Comparison of ENCODE assay signal across 8 cellular contexts in the genomic region with DNA sequence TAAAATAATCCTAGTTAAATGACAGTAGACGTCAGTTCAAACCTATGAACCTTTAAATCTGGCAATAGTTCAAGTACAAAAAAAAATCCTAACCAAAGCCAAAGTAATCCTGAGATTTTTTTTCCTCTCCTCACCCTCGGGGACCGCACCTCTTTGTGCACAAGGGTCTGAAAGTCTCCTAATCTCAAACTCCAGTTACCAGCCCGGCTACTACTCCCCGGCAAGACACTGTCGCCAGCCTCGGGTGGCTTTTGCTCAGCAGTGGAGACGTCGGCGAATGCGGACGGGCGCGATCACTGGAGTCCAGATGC. TPM values are rescaled to one million over a fixed set of nuclear protein-coding genes. Genes with fewer than 3 reads are reported as not detected.
DNase-seq lines count a peak whose midpoint lies in the region; ATAC-seq and TF ChIP-seq lines count a peak whose summit lies in the region.

No MANE protein-coding gene starts in this region.

- peaks cover 51% of the 10 kb centered on the region for H3K79me2 ChIP-seq in Karpas-422 (ENCODE audit: low read length)

- peak overlapping the region; percentile 81; the same call in 1 of the 2 replicates for H2AFZ ChIP-seq in Karpas-422 (ENCODE audit: low read length)

- no peak for TF ChIP-seq CTCF in GM20000 (IDR thresholded peaks at IDR 0.05; ENCODE audit: extremely low read depth, missing control alignments)

- ATAC-seq in GM18519 (IDR thresholded peaks at IDR 0.05; ENCODE audit: low FRiP score, unreplicated experiment) (peak; percentile 29), GM18502 (IDR thresholded peaks at IDR 0.05; ENCODE audit: poor library complexity, unreplicated experiment) (no peak), HG02623 (IDR thresholded peaks at IDR 0.05; ENCODE audit: unreplicated experiment) (no peak)

- H3K36me3 ChIP-seq in Karpas-422 (ENCODE audit: insufficient read depth, low read length) (peaks cover 20% of the 10 kb centered on the region; the same call in 1 of the 2 replicates), muscle layer of colon (ENCODE audit: insufficient read depth, low read length) (peaks cover 13% of the 10 kb centered on the region)

- H3K27me3 ChIP-seq in Karpas-422 (ENCODE audit: low read length) (no peaks in the 10 kb centered on the region), muscle layer of colon (ENCODE audit: control insufficient read depth in 1 of 2, insufficient read depth in 2 of 2, low read length in 2 of 2) (no peaks in the 10 kb centered on the region)

- H3K9me2 ChIP-seq in Karpas-422 (replicated peaks; ENCODE audit: insufficient read depth, low read length) = no peaks in the 10 kb centered on the region

- DNase-seq in Karpas-422 (no peak), caudate nucleus (lab: John Stamatoyannopoulos, UW) (peak in 1 of 61 donors; percentile 39), dedifferentiated amniotic fluid mesenchymal stem cell (ENCODE audit: extremely low spot score) (no peak), GM20000 (ENCODE audit: low spot score) (no peak)

- H3K9ac ChIP-seq in Karpas-422 (ENCODE audit: low read length) (peak overlapping the region; percentile 91), muscle layer of colon (ENCODE audit: low read length) (peak overlapping the region; percentile 76)

- H3K27ac ChIP-seq in Karpas-422 (ENCODE audit: low read length) (peak overlapping the region; percentile 85), caudate nucleus (ENCODE audit: low read depth, low read length) (peak overlapping the region; percentile 94), muscle layer of colon (ENCODE audit: low read depth, low read length) (peak overlapping the region; percentile 99)

- H3K4me1 ChIP-seq in Karpas-422 (ENCODE audit: low read length) (peaks cover 62% of the 10 kb centered on the region), muscle layer of colon (ENCODE audit: insufficient read depth, low read length) (peaks cover 32% of the 10 kb centered on the region)

- H3K4me3 ChIP-seq in Karpas-422 (ENCODE audit: low read length) (peak overlapping the region; percentile 84), muscle layer of colon (ENCODE audit: low read depth in 1 of 2, low read length in 2 of 2) (peak overlapping the region; percentile 79 to 91)

- H3K9me3 ChIP-seq in Karpas-422 (ENCODE audit: low read length) (no peaks in the 10 kb centered on the region), muscle layer of colon (ENCODE audit: low read length) (no peaks in the 10 kb centered on the region)

- peak overlapping the region; percentile 72 for H3K4me2 ChIP-seq in Karpas-422 (ENCODE audit: low read depth, low read length, poor library complexity, severe bottlenecking)

- H4K20me1 ChIP-seq in Karpas-422 (ENCODE audit: insufficient read depth, low read depth, low read length) = no peaks in the 10 kb centered on the region

RNA-seq across cellular contexts. Expression of a gene that starts 0.4 kb away (rescaled TPM):
- total RNA-seq in Karpas-422 (2014; rRNA removed; shearing (Covaris generic); ENCODE audit: low replicate concordance) = 48.1 and 70.2 TPM in 2 replicates

RNA-seq across cellular contexts. Expression of a gene that starts 10.0 kb away (rescaled TPM):
- 2.5 and 8.2 TPM in 2 replicates for total RNA-seq in Karpas-422 (2014; rRNA removed; shearing (Covaris generic); ENCODE audit: low replicate concordance)
